ENCODE assay signal across 1 cellular context in genomic region chr3:129047553-129047839, GRCh38.
TF ChIP-seq lines count a peak whose summit lies in the region.

No MANE protein-coding gene starts in this region.

TF ChIP-seq in H1, 55 proteins besides CTCF, POLR2A, EP300 and RAD21:
- no peak for TF ChIP-seq BACH1 (IDR thresholded peaks at IDR 0.05; ENCODE audit: low read length)
- TF ChIP-seq SAP30 (IDR thresholded peaks at IDR 0.05; ENCODE audit: insufficient read depth, insufficient replicate concordance, low read length), result no peak
- no peak for TF ChIP-seq ATF3 (IDR thresholded peaks at IDR 0.05; ENCODE audit: insufficient read depth, low read depth, low read length)
- TF ChIP-seq GABPA (IDR thresholded peaks at IDR 0.05; ENCODE audit: borderline replicate concordance, insufficient read depth, low read length), result no peak
- no peak for TF ChIP-seq CEBPB (IDR thresholded peaks at IDR 0.05; ENCODE audit: low read depth, low read length)
- TF ChIP-seq SIRT6 (IDR thresholded peaks at IDR 0.05; ENCODE audit: low read length), result no peak
